ENCODE assay signal across 16 cellular contexts in the genomic region with DNA sequence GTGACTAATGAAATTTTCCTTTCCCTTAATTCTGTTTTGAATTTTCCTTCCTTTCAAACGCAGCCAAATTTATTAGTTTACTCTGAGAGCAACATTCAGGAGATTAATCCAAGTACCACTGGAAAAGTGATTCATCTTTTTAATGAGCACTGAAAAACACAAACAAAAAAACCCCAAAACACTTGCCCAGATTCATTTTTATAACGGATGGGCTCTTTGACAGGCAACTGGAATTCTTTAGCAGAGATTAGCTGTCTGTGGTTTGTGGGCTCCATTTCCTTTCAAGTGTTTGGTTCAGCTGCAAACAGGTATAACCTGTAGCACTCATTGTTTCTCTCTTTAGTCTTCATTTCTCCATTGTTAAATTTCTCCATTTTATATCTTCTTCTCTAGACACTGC. TPM values are rescaled to one million over a fixed set of nuclear protein-coding genes. Genes with fewer than 3 reads are reported as not detected.
DNase-seq lines count a peak whose midpoint lies in the region; ATAC-seq and TF ChIP-seq lines count a peak whose summit lies in the region.
"Had no signal": no experiment of that assay in that cellular context is flagged by ENCODE, and none has a peak within 500 bp of the region (broad histone marks: within the 10 kb centered on the region; RNA-seq: fewer than 3 reads in every experiment).

No MANE protein-coding gene starts in this region.

- H3K36me3 Mint-ChIP-seq in mesothelial cell of epicardium, result peaks cover 1% of the 10 kb centered on the region

- peak overlapping the region; percentile 68 for H3K27ac Mint-ChIP-seq in mesothelial cell of epicardium
- H3K27ac Mint-ChIP-seq: activated B cell treated with CpG ODN at 0.5 μM for 24 hours had no signal

- DNase-seq in NCI-H2029 treated with DMSO at 0.1 percent for 48 hours (lab: John Stamatoyannopoulos, UW), result peak; percentile 9
- no peak for DNase-seq in NCI-H2029 (lab: John Stamatoyannopoulos, UW)
- DNase-seq in EH (ENCODE audit: low read depth), result peak; percentile 66
- no peak for DNase-seq in mesothelial cell of epicardium (ENCODE audit: low spot score in 2 of 2, unreplicated experiment in 2 of 2)
- DNase-seq in GM20000 (ENCODE audit: low spot score), result no peak
- no peak for DNase-seq in stimulated activated CD8-positive, alpha-beta memory T cell treated with anti-CD3 and anti-CD28 coated beads, Interleukin-4, amount 100 ng/mL, for 48 hours
- DNase-seq: 8988T, activated B cell treated with CpG ODN at 0.5 μM for 24 hours, Calu3, KG1, NCI-H1930, SK-N-SH, testis had no signal

- H3K27me3 Mint-ChIP-seq in mesothelial cell of epicardium (ENCODE audit: low read depth), result no peaks in the 10 kb centered on the region

- TF ChIP-seq CTCF in VCaP (conservative IDR thresholded peaks at IDR 0.05), result no peak
- TF ChIP-seq CTCF in mesothelial cell of epicardium (IDR thresholded peaks at IDR 0.05; ENCODE audit: unreplicated experiment), result no peak
- TF ChIP-seq CTCF in GM20000 (IDR thresholded peaks at IDR 0.05; ENCODE audit: extremely low read depth, missing control alignments), result no peak

- ATAC-seq in HG03378 (IDR thresholded peaks at IDR 0.05; ENCODE audit: unreplicated experiment), result no peak
- ATAC-seq: esophagus mucosa had no signal

- H3K4me3 Mint-ChIP-seq in mesothelial cell of epicardium, result no peak overlapping the region
- H3K4me3 Mint-ChIP-seq: activated B cell treated with CpG ODN at 0.5 μM for 24 hours had no signal

- H3K27ac ChIP-seq in VCaP, result peak overlapping the region; percentile 68
- H3K27ac ChIP-seq: testis had no signal

- peaks cover 41% of the 10 kb centered on the region for H3K4me1 Mint-ChIP-seq in mesothelial cell of epicardium

- H3K9me3 Mint-ChIP-seq in mesothelial cell of epicardium, result no peaks in the 10 kb centered on the region
- H3K9me3 Mint-ChIP-seq: activated B cell treated with CpG ODN at 0.5 μM for 24 hours had no signal

RNA-seq across cellular contexts. Expression of gene POLR2M, which starts 3.1 kb away (rescaled TPM):
- total RNA-seq in mesothelial cell of epicardium, result 108 to 110 TPM (median 109 TPM) in 3 replicates

Comparison
In these comparisons a context has a peak if more than half of its experiments do, and no peak if none do; other contexts are left out.
1. DNase-seq: peak in NCI-H2029 treated with DMSO at 0.1 percent for 48 hours (single experiment) and EH (single experiment); none in NCI-H2029 (single experiment), mesothelial cell of epicardium (0 of 2), GM20000 (single experiment) and stimulated activated CD8-positive, alpha-beta memory T cell treated with anti-CD3 and anti-CD28 coated beads, Interleukin-4, amount 100 ng/mL, for 48 hours (single experiment).